ENCODE assay signal across 29 cellular contexts in the genomic region with DNA sequence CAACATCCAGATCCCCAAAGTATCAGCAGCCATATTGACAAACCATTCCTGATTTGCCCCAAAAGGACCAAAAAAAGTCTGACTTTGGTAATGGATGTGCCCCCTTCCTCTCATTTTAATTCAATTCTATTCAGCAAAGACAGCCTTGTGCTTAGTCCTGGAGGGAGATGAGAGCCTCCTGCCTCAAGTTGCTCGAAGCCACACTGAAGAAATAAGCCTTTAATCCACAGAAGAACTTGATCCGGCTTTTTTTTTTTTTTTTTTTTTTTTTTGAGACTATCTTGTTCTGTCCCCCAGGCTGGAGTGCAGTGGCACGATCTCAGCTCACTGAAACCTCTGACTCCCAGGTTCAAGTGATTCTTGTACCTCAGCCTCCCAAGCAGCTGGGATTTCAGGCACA. TPM values are rescaled to one million over a fixed set of nuclear protein-coding genes. Genes with fewer than 3 reads are reported as not detected.
DNase-seq lines count a peak whose midpoint lies in the region; FAIRE-seq and TF ChIP-seq lines count a peak whose summit lies in the region.
"Had no signal": no experiment of that assay in that cellular context is flagged by ENCODE, and none has a peak within 500 bp of the region (broad histone marks: within the 10 kb centered on the region; RNA-seq: fewer than 3 reads in every experiment).

No MANE protein-coding gene starts in this region.

- no peak overlapping the region for H3K27ac ChIP-seq in H1 (ENCODE audit: low read depth, low read length)
- H3K27ac ChIP-seq: BLaER1 had no signal

- no peak overlapping the region for H3K9ac ChIP-seq in H1 (replicated peaks in 1 of 4; ENCODE audit: extremely low read depth in 1 of 4, low read depth in 3 of 4, low read length in 3 of 4)
- H3K9ac ChIP-seq: BLaER1 had no signal

- H3K79me1 ChIP-seq in H1 (ENCODE audit: low read depth, low read length) = no peaks in the 10 kb centered on the region

- no peak for TF ChIP-seq RAD21 in H1 (IDR thresholded peaks at IDR 0.05 in 1 of 2, conservative IDR thresholded peaks at IDR 0.05 in 1 of 2; ENCODE audit: low read depth in 2 of 2, low read length in 2 of 2)

- no peak overlapping the region for H4K91ac ChIP-seq in H1 (replicated peaks; ENCODE audit: insufficient read length, low read length)

- no peak overlapping the region for H3K4ac ChIP-seq in H1 (replicated peaks; ENCODE audit: insufficient read length, low read depth, low read length)

- no peak overlapping the region for H3K4me3 ChIP-seq in H1 (ENCODE audit: extremely low read depth in 1 of 4, insufficient read depth in 2 of 4, low read depth in 3 of 4, low read length in 4 of 4)
- H3K4me3 ChIP-seq: BLaER1, GM12878 had no signal

- H2AFZ ChIP-seq in H1 (ENCODE audit: low read length) = no peak overlapping the region

- H4K5ac ChIP-seq in H1 (ENCODE audit: insufficient read length, low read depth, low read length) = no peak overlapping the region

- H2BK15ac ChIP-seq in H1 (ENCODE audit: low read length) = no peak overlapping the region

- H3K56ac ChIP-seq in H1 (replicated peaks; ENCODE audit: insufficient read length, low read depth, low read length) = no peak overlapping the region

- H3K23me2 ChIP-seq in H1 (ENCODE audit: low read depth, low read length) = peaks cover 5% of the 10 kb centered on the region; the same call in 1 of the 2 replicates

- no peak overlapping the region for H2AK5ac ChIP-seq in H1 (ENCODE audit: low read depth, low read length)

- no peaks in the 10 kb centered on the region for H4K20me1 ChIP-seq in H1 (replicated peaks in 1 of 2; ENCODE audit: control insufficient read depth in 1 of 2, insufficient read depth in 2 of 2, low read length in 2 of 2)

- H3K9me3 ChIP-seq in H1 (ENCODE audit: insufficient read depth in 2 of 2, low read depth in 1 of 2, low read length in 1 of 2) = no peaks in the 10 kb centered on the region
- H3K9me3 ChIP-seq: BE2C, BLaER1 had no signal

- no peak overlapping the region for H2BK20ac ChIP-seq in H1 (ENCODE audit: low read length)

- no peaks in the 10 kb centered on the region for H3K79me2 ChIP-seq in H1 (ENCODE audit: control insufficient read depth in 1 of 2, insufficient read depth in 2 of 2, low read length in 2 of 2)

- POLR2A ChIA-PET in H1 (lab: Charles Lee; ENCODE audit: partially characterized antibody) = interaction anchor here (1.0 to 1.2 kb wide), 2 partner anchors 20 to 38 kb away, joined by 3 read pairs; no protein-coding TSS in a partner anchor

- no peak for TF ChIP-seq POLR2A in H1 (IDR thresholded peaks at IDR 0.05; ENCODE audit: control extremely low read depth in 1 of 2, low read depth in 2 of 2, low read length in 2 of 2)

- H3K36me3 ChIP-seq in H1 (ENCODE audit: control insufficient read depth in 2 of 4, insufficient read depth in 4 of 4, low read length in 3 of 4) = no peaks in the 10 kb centered on the region
- H3K36me3 ChIP-seq: BE2C, BLaER1 had no signal

- no peak overlapping the region for H2BK5ac ChIP-seq in H1 (ENCODE audit: low read depth, low read length)

- TF ChIP-seq CTCF in D721Med (IDR thresholded peaks at IDR 0.05; ENCODE audit: insufficient read depth, missing control alignments) (no peak), H1 (IDR thresholded peaks at IDR 0.05; ENCODE audit: control extremely low read depth in 1 of 3, insufficient read depth in 1 of 3, low read depth in 1 of 3, low read length in 3 of 3) (no peak)

- WGBS in H1 (ENCODE audit: extremely low coverage in 1 of 2, insufficient coverage in 1 of 2, insufficient read length in 1 of 2, insufficient replicate concordance in 2 of 2, low coverage in 1 of 2, low lambda C conversion rate in 2 of 2, missing lambda C conversion rate in 1 of 2), 2 experiments = 86% methylated on average over 2 of the region's 3 CpGs; no CpG with 5 or more reads in 1 of the 2 experiments

- peaks cover 21 to 27% (median 26%) of the 10 kb centered on the region in 4 experiments for H3K27me3 ChIP-seq in H1 (replicated peaks in 1 of 4; ENCODE audit: control insufficient read depth in 3 of 4, extremely low read depth in 1 of 4, insufficient read depth in 3 of 4, low read length in 3 of 4)
- H3K27me3 ChIP-seq: BE2C had no signal

- FAIRE-seq in D721Med (lab: Jason Lieb, UNC) (peak; percentile 11), H1 (lab: Jason Lieb, UNC) (no peak)
- FAIRE-seq: A204.1, GM12878, GM12892, GM18507 had no signal

- no peak overlapping the region for H2BK12ac ChIP-seq in H1 (ENCODE audit: low read depth, low read length)

- DNase-seq in D721Med (ENCODE audit: insufficient read length, low spot score) (no peak), NCI-H82 treated with DMSO at 0.1 percent for 48 hours (lab: John Stamatoyannopoulos, UW; ENCODE audit: unreplicated experiment) (peak; percentile 16), H1 (ENCODE audit: low read depth in 1 of 2, low spot score in 2 of 2) (no peak), NCI-H524 treated with DMSO at 0.1 percent for 48 hours (lab: John Stamatoyannopoulos, UW) (no peak), T1000 (lab: John Stamatoyannopoulos, UW) (no peak)
- DNase-seq in stimulated activated CD4-positive, alpha-beta T cell treated with anti-CD3 and anti-CD28 coated beads, Interleukin-15, amount 100 ng/mL, for 24 hours = no peak
- DNase-seq in activated CD4-positive, alpha-beta T cell treated with anti-CD3 and anti-CD28 coated beads, Interleukin-2, amount 50 U/mL, for 4 hours = no peak
- DNase-seq: 8988T; ACHN; BE2C; C1 segment of cervical spinal cord; CD4-positive, alpha-beta memory T cell; CD4-positive, CD25-positive, alpha-beta regulatory T cell; CD8-positive, alpha-beta memory T cell; COR-L47; DMS 273 treated with DMSO at 0.1 percent for 48 hours; DMS153; DMS53; DMS79; DND-41; EL; GDM1 had no signal

- no peak overlapping the region for H3K14ac ChIP-seq in H1 (ENCODE audit: insufficient read length)

- CTCF ChIA-PET in H1 (lab: Charles Lee; ENCODE audit: partially characterized antibody) = interaction anchor here (0.9 to 1.9 kb wide), 5 partner anchors 12 to 145 kb away, joined by 3 to 5 read pairs (median 4); a partner anchor contains a TSS

- H3K4me2 ChIP-seq in H1 (ENCODE audit: insufficient read depth in 1 of 2, low read depth in 2 of 2, low read length in 2 of 2) = no peak overlapping the region
- H3K4me2 ChIP-seq: BLaER1 had no signal

- no peak overlapping the region for H3K23ac ChIP-seq in H1 (ENCODE audit: insufficient read length)

- H4K8ac ChIP-seq in H1 (ENCODE audit: extremely low read depth, insufficient read depth, low read length) = no peak overlapping the region

- no peak overlapping the region for H2BK120ac ChIP-seq in H1 (replicated peaks; ENCODE audit: low read depth, low read length)

- peaks cover 3 to 8% (median 4%) of the 10 kb centered on the region in 4 experiments; a peak in 5 of 7 replicates for H3K4me1 ChIP-seq in H1 (replicated peaks in 1 of 4; ENCODE audit: control insufficient read depth in 3 of 4, insufficient read depth in 4 of 4, low read length in 3 of 4)
- H3K4me1 ChIP-seq: BE2C had no signal

- TF ChIP-seq EP300 in H1 (IDR thresholded peaks at IDR 0.05; ENCODE audit: borderline replicate concordance in 1 of 2, low read depth in 2 of 2, low read length in 2 of 2) = no peak

- H3K18ac ChIP-seq in H1 (ENCODE audit: extremely low read depth, low read length) = no peak overlapping the region

TF ChIP-seq in H1, 55 proteins besides CTCF, POLR2A, EP300 and RAD21:
- TF ChIP-seq, protein P1, sequence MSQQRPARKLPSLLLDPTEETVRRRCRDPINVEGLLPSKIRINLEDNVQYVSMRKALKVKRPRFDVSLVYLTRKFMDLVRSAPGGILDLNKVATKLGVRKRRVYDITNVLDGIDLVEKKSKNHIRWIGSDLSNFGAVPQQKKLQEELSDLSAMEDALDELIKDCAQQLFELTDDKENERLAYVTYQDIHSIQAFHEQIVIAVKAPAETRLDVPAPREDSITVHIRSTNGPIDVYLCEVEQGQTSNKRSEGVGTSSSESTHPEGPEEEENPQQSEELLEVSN (IDR thresholded peaks at IDR 0.05) = peak; percentile 47; the same call in 1 of the 2 replicates
- TF ChIP-seq RNF2 (IDR thresholded peaks at IDR 0.05; ENCODE audit: borderline replicate concordance, low read depth, low read length, missing control alignments, poor library complexity, severe bottlenecking) (no peak), SUZ12 (IDR thresholded peaks at IDR 0.05; ENCODE audit: low read length) (no peak), SAP30 (IDR thresholded peaks at IDR 0.05; ENCODE audit: insufficient read depth, insufficient replicate concordance, low read length) (no peak)
- TF ChIP-seq, protein P2, sequence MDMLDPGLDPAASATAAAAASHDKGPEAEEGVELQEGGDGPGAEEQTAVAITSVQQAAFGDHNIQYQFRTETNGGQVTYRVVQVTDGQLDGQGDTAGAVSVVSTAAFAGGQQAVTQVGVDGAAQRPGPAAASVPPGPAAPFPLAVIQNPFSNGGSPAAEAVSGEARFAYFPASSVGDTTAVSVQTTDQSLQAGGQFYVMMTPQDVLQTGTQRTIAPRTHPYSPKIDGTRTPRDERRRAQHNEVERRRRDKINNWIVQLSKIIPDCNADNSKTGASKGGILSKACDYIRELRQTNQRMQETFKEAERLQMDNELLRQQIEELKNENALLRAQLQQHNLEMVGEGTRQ (IDR thresholded peaks at IDR 0.05; ENCODE audit: low read length) = no peak

RNA-seq across cellular contexts. Expression of a gene that starts 8.4 kb away (rescaled TPM):
- total RNA-seq in H1 (2021; fragmentation: NEBNext Ultra II Directional; extraction: Animal tissue kit (Norgen Biotek cat#: 25700)) = 0.13 and 0.43 TPM in 2 replicates
- polyA plus RNA-seq in H1 (2011; rRNA removed) = 0.29 and 0.44 TPM in 2 replicates
- 0.09 TPM for polyA plus RNA-seq in H1 (2011; cell fraction: cytosol; rRNA removed)
- polyA plus RNA-seq in H1 (2011; cell fraction: nucleus; rRNA removed) = 0.14 TPM
- polyA plus RNA-seq in H1 (2012, experiment 1 of 2) = 0.14 to 0.19 TPM (median 0.18 TPM) in 4 replicates
- polyA plus RNA-seq in H1 (2012, experiment 2 of 2) = 0.07 TPM
- polyA plus RNA-seq in H1 (2013, experiment 1 of 2) = 0.14 TPM
- 0.18 TPM for polyA plus RNA-seq in H1 (2013, experiment 2 of 2)
- polyA minus RNA-seq in H1 (2011; rRNA and poly(A)+ RNA removed) = 0.09 and 0.27 TPM in 2 replicates
- polyA minus RNA-seq in H1 (2011; cell fraction: cytosol; rRNA and poly(A)+ RNA removed) = not detected
- 0.90 TPM for polyA minus RNA-seq in H1 (2011; cell fraction: nucleus; rRNA and poly(A)+ RNA removed)
- total RNA-seq: CD4-positive, alpha-beta memory T cell; G401 had no signal
- polyA plus RNA-seq: AG04450; CD8-positive, alpha-beta memory T cell had no signal
